9 cellular contexts compared by ENCODE assay signal in genomic region chr3:58630081-58630709, GRCh38. TPM values are rescaled to one million over a fixed set of nuclear protein-coding genes. Genes with fewer than 3 reads are reported as not detected.
DNase-seq lines count a peak whose midpoint lies in the region; ATAC-seq and TF ChIP-seq lines count a peak whose summit lies in the region.
"Had no signal": no experiment of that assay in that cellular context is flagged by ENCODE, and none has a peak within 500 bp of the region (broad histone marks: within the 10 kb centered on the region; RNA-seq: fewer than 3 reads in every experiment).

No MANE protein-coding gene starts in this region.

- H3K4me3 ChIP-seq in GM12875 (ENCODE audit: low read depth, low read length), result no peak overlapping the region
- no peak overlapping the region for H3K4me3 ChIP-seq in right lobe of liver

- DNase-seq in A172 (ENCODE audit: low spot score) (peak; percentile 63), NCI-H2107 (lab: John Stamatoyannopoulos, UW) (peak; percentile 45), dedifferentiated amniotic fluid mesenchymal stem cell (ENCODE audit: extremely low spot score) (peak; percentile 66), right lobe of liver (peak in 2 of 3 donors; percentile 51 to 76)
- DNase-seq in activated CD4-positive, alpha-beta T cell treated with anti-CD3 and anti-CD28 coated beads for 48 hours, result peak; percentile 74
- DNase-seq in stimulated activated CD4-positive, alpha-beta T cell treated with anti-CD3 and anti-CD28 coated beads, TNF-alpha, amount 100 ng/mL, for 48 hours (ENCODE audit: low read depth in 3 of 3), result peak; percentile 30 to 48 (median 38)

- H3K27ac ChIP-seq in right lobe of liver, result no peak overlapping the region

- H3K9me3 ChIP-seq in right lobe of liver, result no peaks in the 10 kb centered on the region

- no peak for TF ChIP-seq POLR2A in right lobe of liver (IDR thresholded peaks at IDR 0.05)

- H3K4me1 ChIP-seq in right lobe of liver, result peaks cover 0 to 32% (median 14%) of the 10 kb centered on the region in 4 donors

- ATAC-seq in right lobe of liver (peak; percentile 62 to 75 (median 70)), GM18861 (IDR thresholded peaks at IDR 0.05; ENCODE audit: unreplicated experiment) (no peak)

- WGBS in right lobe of liver (ENCODE audit: insufficient coverage, low coverage, low lambda C conversion rate, missing lambda C conversion rate), result 0% methylated on average over 7 of the region's 9 CpGs

- peak; percentile 83 for TF ChIP-seq CTCF in GM12875 (IDR thresholded peaks at IDR 0.05; ENCODE audit: borderline replicate concordance, insufficient read depth, low read depth, low read length)
- peak; percentile 87 to 96 (median 92) for TF ChIP-seq CTCF in right lobe of liver (IDR thresholded peaks at IDR 0.05)

- no peaks in the 10 kb centered on the region for H3K27me3 ChIP-seq in right lobe of liver

- intact Hi-C loops in right lobe of liver (cut with DNase I), result loop anchor here (5.0 kb wide), 1 partner anchor 63 kb away; no protein-coding TSS in a partner anchor

- H3K36me3 ChIP-seq in right lobe of liver, result no peaks in the 10 kb centered on the region

RNA-seq across cellular contexts. Expression of gene FAM3D, which starts 36.4 kb away (rescaled TPM):
- not detected in 2 replicates for total RNA-seq in A172 (2014; rRNA removed; shearing (Covaris generic))
- not detected for total RNA-seq in right lobe of liver
- total RNA-seq: subcutaneous adipose tissue had no signal

RNA-seq across cellular contexts. Expression of gene FAM107A, which starts 53.0 kb away (rescaled TPM):
- not detected in 2 replicates for total RNA-seq in A172 (2014; rRNA removed; shearing (Covaris generic))
- 1 to 10 TPM in 3 of 6 experiments, under 1 TPM in 3; 0.33 to 3.6 (median 1.6) TPM for total RNA-seq in right lobe of liver
